Comparison of ENCODE assay signal across 8 cellular contexts in genomic region chr21:43609501-43610340, GRCh38. TPM values are rescaled to one million over a fixed set of nuclear protein-coding genes. Genes with fewer than 3 reads are reported as not detected.
DNase-seq lines count a peak whose midpoint lies in the region; ATAC-seq and TF ChIP-seq lines count a peak whose summit lies in the region.

No MANE protein-coding gene starts in this region.

- TF ChIP-seq CTCF in ascending aorta (IDR thresholded peaks at IDR 0.05) = no peak

- no peaks in the 10 kb centered on the region for H3K27me3 ChIP-seq in ascending aorta

- H3K4me1 ChIP-seq in ascending aorta = no peaks in the 10 kb centered on the region

- no peak overlapping the region for H3K27ac Mint-ChIP-seq in activated T-helper 1 cell treated with anti-CD3 and anti-CD28 coated beads, Interleukin-12 subunit alpha, Interleukin-12 subunit beta, Interleukin-2, Interleukin-4 antibody, amounts not matched to agents 30 ng/mL and 10 ng/mL and 1 ng/mL, durations not matched to agents 14 hours and 24 hours and 36 hours

- H3K4me3 ChIP-seq in SK-N-MC = peak overlapping the region; percentile 65
- no peak overlapping the region for H3K4me3 ChIP-seq in ascending aorta

- intact Hi-C loops in ascending aorta (cut with DNase I) = no loop called here
- intact Hi-C loops in activated T-helper 1 cell treated with anti-CD3 and anti-CD28 coated beads, Interleukin-12 subunit alpha, Interleukin-12 subunit beta, Interleukin-2, Interleukin-4 antibody, amounts not matched to agents 30 ng/mL and 10 ng/mL and 1 ng/mL, durations not matched to agents 14 hours and 24 hours and 36 hours (cut with micrococcal nuclease) = no loop called here

- H3K36me3 ChIP-seq in SK-N-MC (ENCODE audit: insufficient read depth, low read length) (no peaks in the 10 kb centered on the region), ascending aorta (no peaks in the 10 kb centered on the region)

- no peaks in the 10 kb centered on the region for H3K9me3 Mint-ChIP-seq in activated T-helper 1 cell treated with anti-CD3 and anti-CD28 coated beads, Interleukin-12 subunit alpha, Interleukin-12 subunit beta, Interleukin-2, Interleukin-4 antibody, amounts not matched to agents 30 ng/mL and 10 ng/mL and 1 ng/mL, durations not matched to agents 14 hours and 24 hours and 36 hours

- peaks cover 9% of the 10 kb centered on the region for H3K4me1 Mint-ChIP-seq in activated T-helper 1 cell treated with anti-CD3 and anti-CD28 coated beads, Interleukin-12 subunit alpha, Interleukin-12 subunit beta, Interleukin-2, Interleukin-4 antibody, amounts not matched to agents 30 ng/mL and 10 ng/mL and 1 ng/mL, durations not matched to agents 14 hours and 24 hours and 36 hours (ENCODE audit: low read depth)

- no peak for ATAC-seq in HG03045 (IDR thresholded peaks at IDR 0.05; ENCODE audit: unreplicated experiment)
- no peak for ATAC-seq in GM21576 (IDR thresholded peaks at IDR 0.05; ENCODE audit: unreplicated experiment)

- H3K27me3 Mint-ChIP-seq in activated T-helper 1 cell treated with anti-CD3 and anti-CD28 coated beads, Interleukin-12 subunit alpha, Interleukin-12 subunit beta, Interleukin-2, Interleukin-4 antibody, amounts not matched to agents 30 ng/mL and 10 ng/mL and 1 ng/mL, durations not matched to agents 14 hours and 24 hours and 36 hours (ENCODE audit: insufficient read depth) = peaks cover 7% of the 10 kb centered on the region

- no peak overlapping the region for H3K4me3 Mint-ChIP-seq in activated T-helper 1 cell treated with anti-CD3 and anti-CD28 coated beads, Interleukin-12 subunit alpha, Interleukin-12 subunit beta, Interleukin-2, Interleukin-4 antibody, amounts not matched to agents 30 ng/mL and 10 ng/mL and 1 ng/mL, durations not matched to agents 14 hours and 24 hours and 36 hours

- H3K9me3 ChIP-seq in SK-N-MC (ENCODE audit: low read depth, low read length) (no peaks in the 10 kb centered on the region), ascending aorta (no peaks in the 10 kb centered on the region)

- H3K9ac ChIP-seq in SK-N-MC (ENCODE audit: insufficient read length) = peak overlapping the region; percentile 6

- peak; percentile 85 for DNase-seq in A172 (ENCODE audit: low spot score)
- peak; percentile 80 to 96 (median 95) for DNase-seq in NCI-H1417 (lab: John Stamatoyannopoulos, UW)
- peak; percentile 90 for DNase-seq in SK-N-MC (ENCODE audit: low read depth, low spot score)
- peak; percentile 37 for DNase-seq in kidney glomerular epithelial cell (lab: John Stamatoyannopoulos, UW)
- no peak for DNase-seq in ascending aorta (ENCODE audit: low spot score in 2 of 2)
- no peak for DNase-seq in activated T-helper 1 cell treated with anti-CD3 and anti-CD28 coated beads, Interleukin-12 subunit alpha, Interleukin-12 subunit beta, Interleukin-2, Interleukin-4 antibody, amounts not matched to agents 30 ng/mL and 10 ng/mL and 1 ng/mL, durations not matched to agents 14 hours and 24 hours and 36 hours (ENCODE audit: low spot score)

- no peaks in the 10 kb centered on the region for H3K36me3 Mint-ChIP-seq in activated T-helper 1 cell treated with anti-CD3 and anti-CD28 coated beads, Interleukin-12 subunit alpha, Interleukin-12 subunit beta, Interleukin-2, Interleukin-4 antibody, amounts not matched to agents 30 ng/mL and 10 ng/mL and 1 ng/mL, durations not matched to agents 14 hours and 24 hours and 36 hours (ENCODE audit: low read depth)

- peak overlapping the region; percentile 77 for H3K27ac ChIP-seq in SK-N-MC
- H3K27ac ChIP-seq in ascending aorta = no peak overlapping the region

RNA-seq across cellular contexts. Expression of gene HSF2BP, which starts 49.6 kb away (rescaled TPM):
- total RNA-seq in A172 (2014; rRNA removed; shearing (Covaris generic)) = 8.8 and 9.1 TPM in 2 replicates
- total RNA-seq in ascending aorta = 0.75 TPM
- 1.2 TPM in 2 replicates for total RNA-seq in activated T-helper 1 cell treated with anti-CD3 and anti-CD28 coated beads, Interleukin-12 subunit alpha, Interleukin-12 subunit beta, Interleukin-2, Interleukin-4 antibody, amounts not matched to agents 30 ng/mL and 10 ng/mL and 1 ng/mL, durations not matched to agents 14 hours and 24 hours and 36 hours

RNA-seq across cellular contexts. Expression of gene RRP1B, which starts 49.6 kb away (rescaled TPM):
- total RNA-seq in A172 (2014; rRNA removed; shearing (Covaris generic)) = 61.0 and 70.9 TPM in 2 replicates
- total RNA-seq in ascending aorta = 10.6 TPM
- total RNA-seq in activated T-helper 1 cell treated with anti-CD3 and anti-CD28 coated beads, Interleukin-12 subunit alpha, Interleukin-12 subunit beta, Interleukin-2, Interleukin-4 antibody, amounts not matched to agents 30 ng/mL and 10 ng/mL and 1 ng/mL, durations not matched to agents 14 hours and 24 hours and 36 hours = 76.8 and 77.8 TPM in 2 replicates

Comparison
In these comparisons a context has a peak if more than half of its experiments do, and no peak if none do; other contexts are left out.
1. DNase-seq: peak in A172 (single experiment), NCI-H1417 (3 of 3), SK-N-MC (single experiment) and kidney glomerular epithelial cell (single experiment); none in ascending aorta (0 of 2) and activated T-helper 1 cell treated with anti-CD3 and anti-CD28 coated beads, Interleukin-12 subunit alpha, Interleukin-12 subunit beta, Interleukin-2, Interleukin-4 antibody, amounts not matched to agents 30 ng/mL and 10 ng/mL and 1 ng/mL, durations not matched to agents 14 hours and 24 hours and 36 hours (single experiment).